Comparison of ENCODE assay signal across 25 cellular contexts in the genomic region with DNA sequence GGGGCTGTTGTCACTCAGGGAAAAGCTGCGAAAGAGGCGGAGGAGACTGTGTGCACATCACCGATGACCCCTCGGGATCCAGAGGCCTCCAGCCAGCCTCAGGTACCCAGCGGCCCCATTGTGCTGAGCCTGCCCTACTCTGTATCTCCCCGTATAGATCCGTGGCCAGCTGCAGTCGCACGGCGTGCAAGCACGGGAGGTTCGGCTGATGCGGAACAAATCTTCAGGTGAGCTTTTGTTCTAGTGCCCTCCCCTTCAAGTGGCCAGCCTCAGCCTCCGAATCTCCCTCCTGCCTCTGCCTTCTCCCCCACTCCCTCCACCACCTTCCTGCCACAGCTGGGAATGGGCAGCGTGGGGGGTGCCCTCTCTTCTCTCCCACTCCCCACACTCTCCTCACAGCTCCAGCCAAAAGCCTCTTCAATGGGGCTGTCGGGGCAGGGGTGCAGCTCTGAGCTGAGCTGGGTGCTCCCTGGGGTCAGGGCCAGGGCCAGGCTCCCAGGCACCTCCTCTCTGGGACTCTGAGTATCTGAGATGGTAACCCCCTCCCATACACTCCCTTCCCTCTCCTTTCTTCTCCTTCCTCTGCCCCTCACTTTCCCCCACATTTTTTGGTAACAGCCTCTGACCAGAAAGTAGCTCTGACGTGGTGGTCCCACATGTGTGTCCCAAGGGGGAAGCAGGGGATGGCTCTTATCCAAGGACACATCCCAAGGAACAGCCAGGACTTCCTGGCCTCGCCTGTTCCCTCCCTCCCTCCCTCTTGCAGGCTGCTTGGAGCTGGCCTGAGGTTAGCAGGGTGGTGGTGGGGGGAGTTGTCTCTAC. TPM values are rescaled to one million over a fixed set of nuclear protein-coding genes. Genes with fewer than 3 reads are reported as not detected.
DNase-seq lines count a peak whose midpoint lies in the region; ATAC-seq, FAIRE-seq and TF ChIP-seq lines count a peak whose summit lies in the region.
"Had no signal": no experiment of that assay in that cellular context is flagged by ENCODE, and none has a peak within 500 bp of the region (broad histone marks: within the 10 kb centered on the region; RNA-seq: fewer than 3 reads in every experiment).

No MANE protein-coding gene starts in this region.

- CTCF ChIA-PET in HepG2 (lab: Yijun Ruan, JAX; ENCODE audit: low intra/inter-chr PET ratio, low total read pairs) = no interaction called here
- CTCF ChIA-PET in Caco-2 (lab: Charles Lee) = no interaction called here

- H3K4me3 ChIP-seq in HepG2 (replicated peaks in 1 of 3; ENCODE audit: insufficient read depth in 1 of 3, low read depth in 2 of 3, low read length in 3 of 3) (no peak overlapping the region), Caco-2 (ENCODE audit: low read depth, low read length) (no peak overlapping the region)
- H3K4me3 ChIP-seq: BLaER1, GM23338, Peyer's patch had no signal

- H3K27ac ChIP-seq in HepG2 (ENCODE audit: extremely low read length, insufficient read depth, low read length) = no peak overlapping the region
- H3K27ac ChIP-seq: 22Rv1, BLaER1, Peyer's patch had no signal

- peak; percentile 23 for DNase-seq in activated CD4-positive, CD25-positive, alpha-beta regulatory T cell treated with anti-CD3 and anti-CD28 coated beads, Interleukin-2, amount 50 U/mL, for 72 hours
- DNase-seq in activated CD4-positive, CD25-positive, alpha-beta regulatory T cell (lab: John Stamatoyannopoulos, UW) = no peak
- DNase-seq in T-helper 17 cell (no peak), HepG2 (ENCODE audit: low spot score) (no peak), Caco-2 (no peak), NCI-H1105 treated with DMSO at 0.1 percent for 48 hours (lab: John Stamatoyannopoulos, UW) (no peak), NCI-H1930 (lab: John Stamatoyannopoulos, UW) (no peak)
- no peak for DNase-seq in stimulated activated naive B cell treated with anti-CD40 and anti-IgM and Interleukin-4, amounts not matched to agents 10 μg/mL and 1 μg/mL and 100 μg/mL, for 72 hours
- DNase-seq: ACHN; CD4-positive, alpha-beta T cell; DND-41; HCEC 1CT; IMR-90; NCI-H1105; NCI-H2081; NCI-H2171; NCI-H345; NCI-H524; NCI-H82 had no signal

- H3K4me1 ChIP-seq in HepG2 (ENCODE audit: insufficient read depth, low read length) (no peaks in the 10 kb centered on the region), Caco-2 (no peaks in the 10 kb centered on the region)
- H3K4me1 ChIP-seq: BLaER1, Peyer's patch had no signal

- in situ Hi-C loops in HepG2 (cut with HindIII; ENCODE audit: extremely low pct_ligation_motif_present, low pct_unique_long_range_greater_than_20kb) = no loop called here

- H3K27me3 ChIP-seq in HepG2 (ENCODE audit: control insufficient read depth in 1 of 2, insufficient read depth in 2 of 2, low read length in 2 of 2) = no peaks in the 10 kb centered on the region
- H3K27me3 ChIP-seq in Caco-2 (replicated peaks; ENCODE audit: control insufficient read depth, insufficient read depth, low read length) = no peaks in the 10 kb centered on the region
- H3K27me3 ChIP-seq: Peyer's patch had no signal

- WGBS in HepG2 (ENCODE audit: low lambda C conversion rate) = 100% methylated on average over 3 of the region's 18 CpGs

- no peaks in the 10 kb centered on the region for H3K9me3 ChIP-seq in T-helper 17 cell (ENCODE audit: control insufficient read depth, low read length, poor library complexity, severe bottlenecking)
- H3K9me3 ChIP-seq in HepG2 (ENCODE audit: low read length) = no peaks in the 10 kb centered on the region
- H3K9me3 ChIP-seq in Caco-2 = no peaks in the 10 kb centered on the region
- H3K9me3 ChIP-seq: BLaER1, Peyer's patch had no signal

- intact Hi-C loops in HepG2 (cut with micrococcal nuclease; ENCODE audit: unreplicated experiment) (no loop called here), Caco-2 (cut with micrococcal nuclease; ENCODE audit: unreplicated experiment) (no loop called here)

- no peak for TF ChIP-seq EP300 in HepG2 (IDR thresholded peaks at IDR 0.05; ENCODE audit: low read depth in 2 of 2, low read length in 2 of 2)
- no peak for TF ChIP-seq EP300 in HepG2 (CRISPR knock-in tag; IDR thresholded peaks at IDR 0.05; ENCODE audit: borderline replicate concordance)

- FAIRE-seq in HepG2 (lab: Jason Lieb, UNC) = no peak
- FAIRE-seq: GM12891, HTR-8/SVneo had no signal

- H3K27me3 Mint-ChIP-seq in T-helper 17 cell = no peaks in the 10 kb centered on the region
- peaks cover 0 to 46% of the 10 kb centered on the region in 2 donors for H3K27me3 Mint-ChIP-seq in stimulated activated naive B cell treated with anti-CD40 and anti-IgM and Interleukin-4, amounts not matched to agents 10 μg/mL and 1 μg/mL and 100 μg/mL, for 72 hours
- no peaks in the 10 kb centered on the region for H3K27me3 Mint-ChIP-seq in Caco-2 (ENCODE audit: insufficient read depth, unreplicated experiment)
- H3K27me3 Mint-ChIP-seq: CD4-positive, alpha-beta T cell had no signal

- no peaks in the 10 kb centered on the region for H4K20me1 ChIP-seq in HepG2 (ENCODE audit: insufficient read depth, low read length)

- no peak for ATAC-seq in T-helper 17 cell
- no peak for ATAC-seq in HepG2
- no peak for ATAC-seq in stimulated activated naive B cell treated with anti-CD40 and anti-IgM and Interleukin-4, amounts not matched to agents 10 μg/mL and 1 μg/mL and 100 μg/mL, for 72 hours (replicated peaks)
- ATAC-seq: GM23338 had no signal

- POLR2A ChIA-PET in HepG2 (lab: Yijun Ruan, JAX) (no interaction called here), Caco-2 (lab: Charles Lee) (no interaction called here)

- no peak overlapping the region for H3K4me2 ChIP-seq in HepG2 (ENCODE audit: low read depth, low read length)
- H3K4me2 ChIP-seq: BLaER1, GM23338 had no signal

- TF ChIP-seq CTCF in HepG2 (CRISPR knock-in tag; IDR thresholded peaks at IDR 0.05) = no peak
- TF ChIP-seq CTCF in Caco-2 (IDR thresholded peaks at IDR 0.05; ENCODE audit: insufficient read depth in 1 of 2, low read depth in 1 of 2, low read length in 1 of 2, severe bottlenecking in 1 of 2, unreplicated experiment in 1 of 2) = no peak

- H3K9ac ChIP-seq in HepG2 (ENCODE audit: insufficient read depth, low read depth, low read length) = no peak overlapping the region
- H3K9ac ChIP-seq: BLaER1 had no signal

- BruUV-seq in HepG2 (replicated peaks; lab: Mats Ljungman, UMichigan) (no TSS peak), Caco-2 (replicated peaks; lab: Mats Ljungman, UMichigan) (no TSS peak)

- no peaks in the 10 kb centered on the region for H3K79me2 ChIP-seq in HepG2 (ENCODE audit: insufficient read depth, low read length)

- peak overlapping the region; percentile 19 for H3K27ac Mint-ChIP-seq in T-helper 17 cell
- H3K27ac Mint-ChIP-seq in stimulated activated naive B cell treated with anti-CD40 and anti-IgM and Interleukin-4, amounts not matched to agents 10 μg/mL and 1 μg/mL and 100 μg/mL, for 72 hours = peak overlapping the region; percentile 26
- no peak overlapping the region for H3K27ac Mint-ChIP-seq in Caco-2 (ENCODE audit: unreplicated experiment)
- H3K27ac Mint-ChIP-seq: CD4-positive, alpha-beta T cell; GM23338 had no signal

- H3K4me1 Mint-ChIP-seq in T-helper 17 cell = no peaks in the 10 kb centered on the region
- H3K4me1 Mint-ChIP-seq in stimulated activated naive B cell treated with anti-CD40 and anti-IgM and Interleukin-4, amounts not matched to agents 10 μg/mL and 1 μg/mL and 100 μg/mL, for 72 hours = peaks cover 6 to 7% of the 10 kb centered on the region in 2 donors
- H3K4me1 Mint-ChIP-seq in Caco-2 (ENCODE audit: low read depth, unreplicated experiment) = no peaks in the 10 kb centered on the region
- H3K4me1 Mint-ChIP-seq: GM23338 had no signal

- H3K36me3 ChIP-seq in HepG2 (replicated peaks in 1 of 2; ENCODE audit: control insufficient read depth in 1 of 2, insufficient read depth in 2 of 2, low read length in 2 of 2) = peaks cover 17 to 34% of the 10 kb centered on the region in 2 experiments
- H3K36me3 ChIP-seq in Caco-2 (ENCODE audit: control insufficient read depth, insufficient read depth, low read length) = no peaks in the 10 kb centered on the region

- H3K4me3 Mint-ChIP-seq in T-helper 17 cell = peak overlapping the region; percentile 15
- H3K4me3 Mint-ChIP-seq in stimulated activated naive B cell treated with anti-CD40 and anti-IgM and Interleukin-4, amounts not matched to agents 10 μg/mL and 1 μg/mL and 100 μg/mL, for 72 hours = no peak overlapping the region
- no peak overlapping the region for H3K4me3 Mint-ChIP-seq in Caco-2 (ENCODE audit: unreplicated experiment)
- H3K4me3 Mint-ChIP-seq: CD4-positive, alpha-beta T cell; GM23338 had no signal

- H2AFZ ChIP-seq in HepG2 (ENCODE audit: low read length) = no peak overlapping the region
- H2AFZ ChIP-seq: GM23338 had no signal

- TF ChIP-seq POLR2A in HepG2 (IDR thresholded peaks at IDR 0.05; ENCODE audit: insufficient read depth in 1 of 2, low read depth in 2 of 2, low read length in 2 of 2) = no peak

- no peak for TF ChIP-seq RAD21 in HepG2 (CRISPR knock-in tag; IDR thresholded peaks at IDR 0.05)

- no peaks in the 10 kb centered on the region for H3K9me3 Mint-ChIP-seq in stimulated activated naive B cell treated with anti-CD40 and anti-IgM and Interleukin-4, amounts not matched to agents 10 μg/mL and 1 μg/mL and 100 μg/mL, for 72 hours
- no peaks in the 10 kb centered on the region for H3K9me3 Mint-ChIP-seq in Caco-2 (ENCODE audit: unreplicated experiment)
- H3K9me3 Mint-ChIP-seq: CD4-positive, alpha-beta T cell; GM23338 had no signal

- H3K36me3 Mint-ChIP-seq in T-helper 17 cell (ENCODE audit: low read depth) = peaks cover 6% of the 10 kb centered on the region
- H3K36me3 Mint-ChIP-seq in stimulated activated naive B cell treated with anti-CD40 and anti-IgM and Interleukin-4, amounts not matched to agents 10 μg/mL and 1 μg/mL and 100 μg/mL, for 72 hours = peaks cover 18 to 41% of the 10 kb centered on the region in 2 donors
- H3K36me3 Mint-ChIP-seq in Caco-2 (ENCODE audit: insufficient read depth, unreplicated experiment) = peaks cover 47% of the 10 kb centered on the region

RNA-seq across cellular contexts. Expression of a gene that starts 20.4 kb away (rescaled TPM):
- 100 to 1,000 TPM; 109 to 112 TPM for total RNA-seq in T-helper 17 cell
- 93.3 and 95.6 TPM in 2 replicates for total RNA-seq in HepG2 (2016; rRNA removed; fragmentation: Illumina TruSeq; extraction: Trizol)
- 5.4 and 7.1 TPM in 2 replicates for total RNA-seq in HepG2 (2016; cell fraction: cytosol; rRNA removed; fragmentation: Illumina TruSeq; extraction: Trizol; ENCODE audit: low read depth)
- total RNA-seq in HepG2 (2016; cell fraction: insoluble cytoplasmic fraction; rRNA removed; fragmentation: Illumina TruSeq; extraction: Trizol) = 77.7 and 94.2 TPM in 2 replicates
- total RNA-seq in HepG2 (2016; cell fraction: membrane; rRNA removed; fragmentation: Illumina TruSeq; extraction: Trizol) = 18.1 and 19.1 TPM in 2 replicates
- 55.6 and 61.3 TPM in 2 replicates for total RNA-seq in HepG2 (2016; cell fraction: nucleus; rRNA removed; fragmentation: Illumina TruSeq; extraction: Trizol)
- polyA plus RNA-seq in HepG2 (2011; rRNA removed) = 129 and 146 TPM in 2 replicates
- 77.3 and 97.9 TPM in 2 replicates for polyA plus RNA-seq in HepG2 (2011; cell fraction: cytosol; rRNA removed)
- polyA plus RNA-seq in HepG2 (2011; cell fraction: nucleus; rRNA removed) = 223 and 227 TPM in 2 replicates
- polyA plus RNA-seq in HepG2 (2012) = 84.6 and 94.4 TPM in 2 replicates
- 4.8 and 5.6 TPM in 2 replicates for polyA plus RNA-seq in HepG2 (2016; cell fraction: cytosol; fragmentation: Illumina TruSeq; extraction: Trizol; ENCODE audit: low read depth)
- polyA plus RNA-seq in HepG2 (2016; cell fraction: insoluble cytoplasmic fraction; fragmentation: Illumina TruSeq; extraction: Trizol; ENCODE audit: low read depth) = 93.8 and 120 TPM in 2 replicates
- 10.0 and 13.0 TPM in 2 replicates for polyA plus RNA-seq in HepG2 (2016; cell fraction: membrane; fragmentation: Illumina TruSeq; extraction: Trizol; ENCODE audit: low read depth)
- 158 and 178 TPM in 2 replicates for polyA plus RNA-seq in HepG2 (2016; cell fraction: nucleus; fragmentation: Illumina TruSeq; extraction: Trizol; ENCODE audit: insufficient read depth, low read depth)
- polyA minus RNA-seq in HepG2 (2011; rRNA and poly(A)+ RNA removed; ENCODE audit: low replicate concordance) = 280 and 721 TPM in 2 replicates
- 69.7 and 70.1 TPM in 2 replicates for polyA minus RNA-seq in HepG2 (2011; cell fraction: cytosol; rRNA and poly(A)+ RNA removed)
- polyA minus RNA-seq in HepG2 (2011; cell fraction: nucleus; rRNA and poly(A)+ RNA removed) = 44.2 and 45.4 TPM in 2 replicates
- 156 and 157 TPM in 2 replicates for total RNA-seq in Caco-2 (2022)

RNA-seq across cellular contexts. Expression of a gene that starts 28.2 kb away (rescaled TPM):
- total RNA-seq in T-helper 17 cell = 10 to 100 TPM; 33.0 to 36.5 TPM
- 41.6 and 43.1 TPM in 2 replicates for total RNA-seq in HepG2 (2016; rRNA removed; fragmentation: Illumina TruSeq; extraction: Trizol)
- 3.1 and 4.0 TPM in 2 replicates for total RNA-seq in HepG2 (2016; cell fraction: cytosol; rRNA removed; fragmentation: Illumina TruSeq; extraction: Trizol; ENCODE audit: low read depth)
- 35.5 and 44.5 TPM in 2 replicates for total RNA-seq in HepG2 (2016; cell fraction: insoluble cytoplasmic fraction; rRNA removed; fragmentation: Illumina TruSeq; extraction: Trizol)
- total RNA-seq in HepG2 (2016; cell fraction: membrane; rRNA removed; fragmentation: Illumina TruSeq; extraction: Trizol) = 12.2 and 12.8 TPM in 2 replicates
- 22.5 and 26.2 TPM in 2 replicates for total RNA-seq in HepG2 (2016; cell fraction: nucleus; rRNA removed; fragmentation: Illumina TruSeq; extraction: Trizol)
- 15.8 and 15.9 TPM in 2 replicates for polyA plus RNA-seq in HepG2 (2011; rRNA removed)
- 10.4 and 16.9 TPM in 2 replicates for polyA plus RNA-seq in HepG2 (2011; cell fraction: cytosol; rRNA removed)
- polyA plus RNA-seq in HepG2 (2011; cell fraction: nucleus; rRNA removed) = 45.1 and 59.0 TPM in 2 replicates
- polyA plus RNA-seq in HepG2 (2012) = 14.1 and 15.9 TPM in 2 replicates
- 2.7 and 3.4 TPM in 2 replicates for polyA plus RNA-seq in HepG2 (2016; cell fraction: cytosol; fragmentation: Illumina TruSeq; extraction: Trizol; ENCODE audit: low read depth)
- 29.5 and 39.2 TPM in 2 replicates for polyA plus RNA-seq in HepG2 (2016; cell fraction: insoluble cytoplasmic fraction; fragmentation: Illumina TruSeq; extraction: Trizol; ENCODE audit: low read depth)
- polyA plus RNA-seq in HepG2 (2016; cell fraction: membrane; fragmentation: Illumina TruSeq; extraction: Trizol; ENCODE audit: low read depth) = 6.9 and 7.3 TPM in 2 replicates
- 49.1 and 54.4 TPM in 2 replicates for polyA plus RNA-seq in HepG2 (2016; cell fraction: nucleus; fragmentation: Illumina TruSeq; extraction: Trizol; ENCODE audit: insufficient read depth, low read depth)
- polyA minus RNA-seq in HepG2 (2011; rRNA and poly(A)+ RNA removed; ENCODE audit: low replicate concordance) = 24.6 and 41.4 TPM in 2 replicates
- 10.8 and 15.2 TPM in 2 replicates for polyA minus RNA-seq in HepG2 (2011; cell fraction: cytosol; rRNA and poly(A)+ RNA removed)
- polyA minus RNA-seq in HepG2 (2011; cell fraction: nucleus; rRNA and poly(A)+ RNA removed) = 9.4 and 10.0 TPM in 2 replicates
- 41.0 and 41.2 TPM in 2 replicates for total RNA-seq in Caco-2 (2022)

RNA-seq across cellular contexts. Expression of a gene that starts 28.7 kb away (rescaled TPM):
- total RNA-seq in T-helper 17 cell = 10 to 100 TPM; 55.4 to 55.6 TPM
- 94.8 and 100 TPM in 2 replicates for total RNA-seq in HepG2 (2016; rRNA removed; fragmentation: Illumina TruSeq; extraction: Trizol)
- 63.5 and 69.5 TPM in 2 replicates for total RNA-seq in HepG2 (2016; cell fraction: cytosol; rRNA removed; fragmentation: Illumina TruSeq; extraction: Trizol; ENCODE audit: low read depth)
- 101 and 102 TPM in 2 replicates for total RNA-seq in HepG2 (2016; cell fraction: insoluble cytoplasmic fraction; rRNA removed; fragmentation: Illumina TruSeq; extraction: Trizol)
- 56.7 and 63.8 TPM in 2 replicates for total RNA-seq in HepG2 (2016; cell fraction: membrane; rRNA removed; fragmentation: Illumina TruSeq; extraction: Trizol)
- total RNA-seq in HepG2 (2016; cell fraction: nucleus; rRNA removed; fragmentation: Illumina TruSeq; extraction: Trizol) = 50.3 and 51.3 TPM in 2 replicates
- polyA plus RNA-seq in HepG2 (2011; rRNA removed) = 46.6 and 53.9 TPM in 2 replicates
- 62.7 and 82.8 TPM in 2 replicates for polyA plus RNA-seq in HepG2 (2011; cell fraction: cytosol; rRNA removed)
- 23.0 and 26.5 TPM in 2 replicates for polyA plus RNA-seq in HepG2 (2011; cell fraction: nucleus; rRNA removed)
- polyA plus RNA-seq in HepG2 (2012) = 42.6 and 54.4 TPM in 2 replicates
- polyA plus RNA-seq in HepG2 (2016; cell fraction: cytosol; fragmentation: Illumina TruSeq; extraction: Trizol; ENCODE audit: low read depth) = 79.8 and 82.5 TPM in 2 replicates
- polyA plus RNA-seq in HepG2 (2016; cell fraction: insoluble cytoplasmic fraction; fragmentation: Illumina TruSeq; extraction: Trizol; ENCODE audit: low read depth) = 92.6 and 96.5 TPM in 2 replicates
- polyA plus RNA-seq in HepG2 (2016; cell fraction: membrane; fragmentation: Illumina TruSeq; extraction: Trizol; ENCODE audit: low read depth) = 57.9 and 58.0 TPM in 2 replicates
- polyA plus RNA-seq in HepG2 (2016; cell fraction: nucleus; fragmentation: Illumina TruSeq; extraction: Trizol; ENCODE audit: insufficient read depth, low read depth) = 81.9 and 89.2 TPM in 2 replicates
- 77.2 and 279 TPM in 2 replicates for polyA minus RNA-seq in HepG2 (2011; rRNA and poly(A)+ RNA removed; ENCODE audit: low replicate concordance)
- 29.8 and 30.6 TPM in 2 replicates for polyA minus RNA-seq in HepG2 (2011; cell fraction: cytosol; rRNA and poly(A)+ RNA removed)
- polyA minus RNA-seq in HepG2 (2011; cell fraction: nucleus; rRNA and poly(A)+ RNA removed) = 7.1 and 9.5 TPM in 2 replicates
- 120 and 129 TPM in 2 replicates for total RNA-seq in Caco-2 (2022)

RNA-seq across cellular contexts. Expression of a gene that starts 45.3 kb away (rescaled TPM):
- total RNA-seq in T-helper 17 cell = 100 to 1,000 TPM; 123 to 145 TPM
- 54.0 and 64.5 TPM in 2 replicates for total RNA-seq in HepG2 (2016; rRNA removed; fragmentation: Illumina TruSeq; extraction: Trizol)
- total RNA-seq in HepG2 (2016; cell fraction: cytosol; rRNA removed; fragmentation: Illumina TruSeq; extraction: Trizol; ENCODE audit: low read depth) = 42.6 and 48.2 TPM in 2 replicates
- 46.2 and 63.4 TPM in 2 replicates for total RNA-seq in HepG2 (2016; cell fraction: insoluble cytoplasmic fraction; rRNA removed; fragmentation: Illumina TruSeq; extraction: Trizol)
- 101 and 102 TPM in 2 replicates for total RNA-seq in HepG2 (2016; cell fraction: membrane; rRNA removed; fragmentation: Illumina TruSeq; extraction: Trizol)
- total RNA-seq in HepG2 (2016; cell fraction: nucleus; rRNA removed; fragmentation: Illumina TruSeq; extraction: Trizol) = 48.0 and 50.2 TPM in 2 replicates
- polyA plus RNA-seq in HepG2 (2011; rRNA removed) = 221 and 225 TPM in 2 replicates
- polyA plus RNA-seq in HepG2 (2011; cell fraction: cytosol; rRNA removed) = 159 and 189 TPM in 2 replicates
- 710 and 899 TPM in 2 replicates for polyA plus RNA-seq in HepG2 (2011; cell fraction: nucleus; rRNA removed)
- 70.8 and 105 TPM in 2 replicates for polyA plus RNA-seq in HepG2 (2012)
- 81.6 and 88.2 TPM in 2 replicates for polyA plus RNA-seq in HepG2 (2016; cell fraction: cytosol; fragmentation: Illumina TruSeq; extraction: Trizol; ENCODE audit: low read depth)
- polyA plus RNA-seq in HepG2 (2016; cell fraction: insoluble cytoplasmic fraction; fragmentation: Illumina TruSeq; extraction: Trizol; ENCODE audit: low read depth) = 86.5 and 108 TPM in 2 replicates
- 133 and 157 TPM in 2 replicates for polyA plus RNA-seq in HepG2 (2016; cell fraction: membrane; fragmentation: Illumina TruSeq; extraction: Trizol; ENCODE audit: low read depth)
- 147 and 168 TPM in 2 replicates for polyA plus RNA-seq in HepG2 (2016; cell fraction: nucleus; fragmentation: Illumina TruSeq; extraction: Trizol; ENCODE audit: insufficient read depth, low read depth)
- polyA minus RNA-seq in HepG2 (2011; rRNA and poly(A)+ RNA removed; ENCODE audit: low replicate concordance) = 219 and 435 TPM in 2 replicates
- 89.3 and 94.1 TPM in 2 replicates for polyA minus RNA-seq in HepG2 (2011; cell fraction: cytosol; rRNA and poly(A)+ RNA removed)
- polyA minus RNA-seq in HepG2 (2011; cell fraction: nucleus; rRNA and poly(A)+ RNA removed) = 94.1 and 102 TPM in 2 replicates
- 117 and 129 TPM in 2 replicates for total RNA-seq in Caco-2 (2022)

RNA-seq across cellular contexts. Expression of a gene that starts 59.6 kb away (rescaled TPM):
- 10 to 100 TPM; 42.0 to 42.9 TPM for total RNA-seq in T-helper 17 cell
- total RNA-seq in HepG2 (2016; rRNA removed; fragmentation: Illumina TruSeq; extraction: Trizol) = 23.8 and 33.6 TPM in 2 replicates
- total RNA-seq in HepG2 (2016; cell fraction: cytosol; rRNA removed; fragmentation: Illumina TruSeq; extraction: Trizol; ENCODE audit: low read depth) = 4.6 and 5.6 TPM in 2 replicates
- total RNA-seq in HepG2 (2016; cell fraction: insoluble cytoplasmic fraction; rRNA removed; fragmentation: Illumina TruSeq; extraction: Trizol) = 23.6 and 32.3 TPM in 2 replicates
- total RNA-seq in HepG2 (2016; cell fraction: membrane; rRNA removed; fragmentation: Illumina TruSeq; extraction: Trizol) = 5.5 and 6.3 TPM in 2 replicates
- 21.6 and 22.6 TPM in 2 replicates for total RNA-seq in HepG2 (2016; cell fraction: nucleus; rRNA removed; fragmentation: Illumina TruSeq; extraction: Trizol)
- 31.7 and 38.8 TPM in 2 replicates for polyA plus RNA-seq in HepG2 (2011; rRNA removed)
- 17.8 and 18.8 TPM in 2 replicates for polyA plus RNA-seq in HepG2 (2011; cell fraction: cytosol; rRNA removed)
- 103 TPM in 2 replicates for polyA plus RNA-seq in HepG2 (2011; cell fraction: nucleus; rRNA removed)
- polyA plus RNA-seq in HepG2 (2012) = 56.6 and 70.9 TPM in 2 replicates
- polyA plus RNA-seq in HepG2 (2016; cell fraction: cytosol; fragmentation: Illumina TruSeq; extraction: Trizol; ENCODE audit: low read depth) = 2.1 and 3.2 TPM in 2 replicates
- 21.0 and 30.4 TPM in 2 replicates for polyA plus RNA-seq in HepG2 (2016; cell fraction: insoluble cytoplasmic fraction; fragmentation: Illumina TruSeq; extraction: Trizol; ENCODE audit: low read depth)
- polyA plus RNA-seq in HepG2 (2016; cell fraction: membrane; fragmentation: Illumina TruSeq; extraction: Trizol; ENCODE audit: low read depth) = 4.6 and 5.3 TPM in 2 replicates
- 45.2 and 50.2 TPM in 2 replicates for polyA plus RNA-seq in HepG2 (2016; cell fraction: nucleus; fragmentation: Illumina TruSeq; extraction: Trizol; ENCODE audit: insufficient read depth, low read depth)
- 100 and 124 TPM in 2 replicates for polyA minus RNA-seq in HepG2 (2011; rRNA and poly(A)+ RNA removed; ENCODE audit: low replicate concordance)
- 41.3 and 57.4 TPM in 2 replicates for polyA minus RNA-seq in HepG2 (2011; cell fraction: cytosol; rRNA and poly(A)+ RNA removed)
- polyA minus RNA-seq in HepG2 (2011; cell fraction: nucleus; rRNA and poly(A)+ RNA removed) = 55.4 and 68.5 TPM in 2 replicates
- total RNA-seq in Caco-2 (2022) = 57.5 and 61.2 TPM in 2 replicates
